13 cellular contexts compared by ENCODE assay signal in genomic region chr5:16737620-16738364, GRCh38.
DNase-seq lines count a peak whose midpoint lies in the region; ATAC-seq, FAIRE-seq and TF ChIP-seq lines count a peak whose summit lies in the region.
"Had no signal": no experiment of that assay in that cellular context is flagged by ENCODE, and none has a peak within 500 bp of the region (broad histone marks: within the 10 kb centered on the region; RNA-seq: fewer than 3 reads in every experiment).

No MANE protein-coding gene starts in this region.

- DNase-seq in HFFc6 (no peak), GM12878 (ENCODE audit: low read depth, low spot score) (no peak), progenitor cell of endocrine pancreas (ENCODE audit: low spot score, unreplicated experiment) (no peak), GDM1 (lab: John Stamatoyannopoulos, UW) (no peak), frontal cortex (ENCODE audit: low spot score in 2 of 2) (no peak), NK-92 (lab: John Stamatoyannopoulos, UW; ENCODE audit: unreplicated experiment) (no peak)
- DNase-seq: Right ventricle myocardium superior; stimulated activated CD4-positive, alpha-beta T cell treated with anti-CD3 and anti-CD28 coated beads, Interleukin-1b, Interleukin-23, amount 100 ng/mL, for 48 hours; stimulated activated naive CD8-positive, alpha-beta T cell treated with anti-CD3 and anti-CD28 coated beads, Interleukin-15, amount 100 ng/mL, for 72 hours had no signal

- H3K9me3 Mint-ChIP-seq in HFFc6: 0 out of 2 replicates have a peak, but pooled peaks cover 5% of the 10 kb centered on the region
- H3K9me3 Mint-ChIP-seq in progenitor cell of endocrine pancreas (ENCODE audit: low read depth): no peaks in the 10 kb centered on the region
- H3K9me3 Mint-ChIP-seq: stimulated activated naive CD8-positive, alpha-beta T cell treated with anti-CD3 and anti-CD28 coated beads, Interleukin-15, amount 100 ng/mL, for 72 hours had no signal

- H3K27ac Mint-ChIP-seq in HFFc6 (peak overlapping the region; percentile 41), progenitor cell of endocrine pancreas (peak overlapping the region; percentile 97)

- no peaks in the 10 kb centered on the region for H4K20me1 ChIP-seq in GM12878 (ENCODE audit: control insufficient read depth, insufficient read depth)

- no peak overlapping the region for H2AFZ ChIP-seq in GM12878 (ENCODE audit: control insufficient read depth, low read depth, low read length)

- 45% methylated on average over 11 of the region's 11 CpGs for WGBS in GM12878 (ENCODE audit: insufficient coverage, insufficient replicate concordance, low lambda C conversion rate, missing lambda C conversion rate)

- H3K4me3 Mint-ChIP-seq in HFFc6 (no peak overlapping the region), progenitor cell of endocrine pancreas (ENCODE audit: low read depth) (peak overlapping the region; percentile 79)
- H3K4me3 Mint-ChIP-seq: stimulated activated naive CD8-positive, alpha-beta T cell treated with anti-CD3 and anti-CD28 coated beads, Interleukin-15, amount 100 ng/mL, for 72 hours had no signal

- POLR2A ChIA-PET in GM12878 (lab: Charles Lee): no interaction called here

- no peak for TF ChIP-seq EP300 in GM12878 (IDR thresholded peaks at IDR 0.05; ENCODE audit: borderline replicate concordance in 1 of 2, control insufficient read depth in 1 of 2, low read depth in 2 of 2, low read length in 2 of 2)

- RAD21 ChIA-PET in GM12878 (lab: Charles Lee; ENCODE audit: unreplicated experiment): no interaction called here

- TF ChIP-seq CTCF in HFFc6 (IDR thresholded peaks at IDR 0.05): no peak
- TF ChIP-seq CTCF in GM12878 (IDR thresholded peaks at IDR 0.05 in 2 of 3, conservative IDR thresholded peaks at IDR 0.05 in 1 of 3; ENCODE audit: control insufficient read depth in 2 of 3, extremely low read depth in 1 of 3, insufficient read depth in 1 of 3, low read depth in 3 of 3, low read length in 3 of 3): no peak
- TF ChIP-seq CTCF in progenitor cell of endocrine pancreas (IDR thresholded peaks at IDR 0.05; ENCODE audit: unreplicated experiment): no peak

- TF ChIP-seq RAD21 in GM12878 (IDR thresholded peaks at IDR 0.05; ENCODE audit: insufficient read depth, low read depth, low read length): no peak

- no peaks in the 10 kb centered on the region for H3K79me2 ChIP-seq in GM12878 (ENCODE audit: control insufficient read depth, insufficient read depth, low read length)

- no peaks in the 10 kb centered on the region for H3K36me3 ChIP-seq in GM12878 (ENCODE audit: control insufficient read depth in 2 of 2, insufficient read depth in 2 of 2, low read length in 1 of 2)

- peak; percentile 30 for ATAC-seq in GM12878
- no peak for ATAC-seq in HG02759 (IDR thresholded peaks at IDR 0.05; ENCODE audit: unreplicated experiment)

- SMC1A ChIA-PET in GM12878 (lab: Charles Lee; ENCODE audit: uncharacterized antibody, unreplicated experiment): interaction anchor here (0.9 kb wide), 1 partner anchor 577 kb away, joined by 5 read pairs; no protein-coding TSS in a partner anchor

- H3K27me3 Mint-ChIP-seq in HFFc6 (ENCODE audit: insufficient read depth) (peaks cover 8% of the 10 kb centered on the region), progenitor cell of endocrine pancreas (no peaks in the 10 kb centered on the region)

- intact Hi-C loops in GM12878 (cut with micrococcal nuclease; ENCODE audit: unreplicated experiment): no loop called here

- H3K4me2 ChIP-seq in GM12878 (ENCODE audit: control insufficient read depth, insufficient read depth): no peak overlapping the region

- H3K4me1 Mint-ChIP-seq in HFFc6 (ENCODE audit: low read depth) (peaks cover 55% of the 10 kb centered on the region), progenitor cell of endocrine pancreas (ENCODE audit: low read depth) (peaks cover 68% of the 10 kb centered on the region)
- H3K4me1 Mint-ChIP-seq: stimulated activated naive CD8-positive, alpha-beta T cell treated with anti-CD3 and anti-CD28 coated beads, Interleukin-15, amount 100 ng/mL, for 72 hours had no signal

- no peaks in the 10 kb centered on the region for H3K4me1 ChIP-seq in GM12878 (ENCODE audit: control insufficient read depth, insufficient read depth, low read length)

- FAIRE-seq in GM12878 (lab: Jason Lieb, UNC) (no peak), frontal cortex (lab: Jason Lieb, UNC) (no peak)
- FAIRE-seq: GM12891, islet of Langerhans had no signal

- no peaks in the 10 kb centered on the region for H3K27me3 ChIP-seq in GM12878 (replicated peaks in 1 of 2; ENCODE audit: control insufficient read depth in 2 of 2, insufficient read depth in 2 of 2, low read length in 1 of 2)

- no TSS peak for BruUV-seq in GM12878 (replicated peaks; lab: Mats Ljungman, UMichigan)

- in situ Hi-C loops in GM12878 (cut with MboI): no loop called here

- CTCF ChIA-PET in GM12878 (lab: Yijun Ruan, JAX): interaction anchor here (1.6 kb wide), 1 partner anchor 987 kb away, joined by 3 read pairs; no protein-coding TSS in a partner anchor

- no peaks in the 10 kb centered on the region for H3K9me3 ChIP-seq in GM12878 (replicated peaks; ENCODE audit: control insufficient read depth, insufficient read depth, low read length)
- no peaks in the 10 kb centered on the region for H3K9me3 ChIP-seq in iPS-18c (ENCODE audit: control insufficient read depth, insufficient read depth, low read length)

- no peak overlapping the region for H3K27ac ChIP-seq in GM12878 (ENCODE audit: control insufficient read depth, insufficient read depth)

- H3K4me3 ChIP-seq in GM12878: no peak overlapping the region
- H3K4me3 ChIP-seq in iPS-18c (ENCODE audit: insufficient read depth, low read depth, low read length): peak overlapping the region; percentile 60

- H3K9ac ChIP-seq in GM12878 (ENCODE audit: control insufficient read depth, insufficient read depth, low read length): no peak overlapping the region

- H3K36me3 Mint-ChIP-seq in HFFc6 (ENCODE audit: low read depth): peaks cover 56% of the 10 kb centered on the region
- peaks cover 8% of the 10 kb centered on the region for H3K36me3 Mint-ChIP-seq in progenitor cell of endocrine pancreas (ENCODE audit: insufficient read depth)

- TF ChIP-seq POLR2A in GM12878 (IDR thresholded peaks at IDR 0.05; ENCODE audit: low read depth, low read length): no peak

TF ChIP-seq in GM12878, 131 proteins besides CTCF, POLR2A, EP300 and RAD21:
- TF ChIP-seq POLR2AphosphoS2 (IDR thresholded peaks at IDR 0.05; ENCODE audit: low read depth, low read length): no peak
